In the genomic region with DNA sequence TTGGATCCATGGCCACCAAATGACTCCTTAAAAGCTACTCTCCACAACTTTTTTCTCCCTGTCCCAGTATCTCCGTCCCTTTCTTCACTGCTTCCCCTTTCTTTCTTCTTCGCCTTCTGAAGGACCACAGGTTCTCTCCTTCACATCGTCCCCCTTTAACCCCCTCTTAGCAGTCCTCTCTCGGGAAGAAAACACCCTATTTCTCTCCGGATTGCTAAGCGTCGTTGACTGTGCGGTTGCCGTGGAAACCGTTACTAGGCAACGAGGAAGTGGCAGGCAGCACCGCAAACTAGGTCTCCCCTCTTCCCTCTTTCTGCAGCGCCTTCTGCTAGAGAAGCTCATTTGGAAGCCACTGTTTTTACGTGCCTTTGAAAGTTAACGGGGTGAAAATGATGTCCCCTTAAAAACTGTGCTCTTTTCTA, we compare ENCODE assay signal across 7 cellular contexts. TPM values are rescaled to one million over a fixed set of nuclear protein-coding genes. Genes with fewer than 3 reads are reported as not detected.
A peak's percentile ranks its signal among the peaks of the same experiment; 100 is the strongest.
DNase-seq lines count a peak whose midpoint lies in the region; ATAC-seq and TF ChIP-seq lines count a peak whose summit lies in the region.

A gene with protein sequence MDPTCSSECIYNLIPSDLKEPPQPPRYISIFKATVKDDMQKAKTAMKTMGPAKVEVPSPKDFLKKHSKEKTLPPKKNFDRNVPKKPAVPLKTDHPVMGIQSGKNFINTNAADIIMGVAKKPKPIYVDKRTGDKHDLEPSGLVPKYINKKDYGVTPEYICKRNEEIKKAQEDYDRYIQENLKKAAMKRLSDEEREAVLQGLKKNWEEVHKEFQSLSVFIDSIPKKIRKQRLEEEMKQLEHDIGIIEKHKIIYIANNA (minus strand): TSS at position 232 of the 422 bp plus-strand sequence. CDS start 222 bp downstream, at position 10.

- peak; percentile 86 for DNase-seq in NCI-H2107 treated with DMSO at 0.1 percent for 48 hours (lab: John Stamatoyannopoulos, UW; ENCODE audit: unreplicated experiment)
- peak; percentile 88 for DNase-seq in UCSD-AML1 (lab: John Stamatoyannopoulos, UW; ENCODE audit: unreplicated experiment)
- DNase-seq in body of pancreas, result peak; percentile 96 to 98 (median 96)
- peak; percentile 76 for DNase-seq in iPS DF 6.9 (ENCODE audit: low read depth, low spot score)
- peak; percentile 96 for DNase-seq in sciatic nerve (ENCODE audit: low spot score)

- no peak for TF ChIP-seq CTCF in body of pancreas (IDR thresholded peaks at IDR 0.05)

- intact Hi-C loops in body of pancreas (cut with DNase I) (no loop called here), sciatic nerve (cut with DNase I) (no loop called here)

- no peaks in the 10 kb centered on the region for H3K9me3 ChIP-seq in body of pancreas
- H3K9me3 ChIP-seq in iPS DF 6.9 (ENCODE audit: control insufficient read depth, insufficient read depth, low read length), result no peaks in the 10 kb centered on the region

- H3K4me1 ChIP-seq in body of pancreas (peaks cover 17% of the 10 kb centered on the region), iPS DF 6.9 (ENCODE audit: control insufficient read depth, insufficient read depth, low read length) (no peaks in the 10 kb centered on the region)

- ATAC-seq in GM18858 (IDR thresholded peaks at IDR 0.05; ENCODE audit: unreplicated experiment) (peak; percentile 46), HG03095 (IDR thresholded peaks at IDR 0.05; ENCODE audit: unreplicated experiment) (peak; percentile 58), body of pancreas (peak; percentile 72), sciatic nerve (peak; percentile 81)

- no peaks in the 10 kb centered on the region for H3K27me3 ChIP-seq in body of pancreas
- H3K27me3 ChIP-seq in iPS DF 6.9 (ENCODE audit: control insufficient read depth, insufficient read depth, low read length), result no peaks in the 10 kb centered on the region

- 0 to 2% methylated on average over 15 of the region's 15 CpGs for WGBS in body of pancreas, 2 donors
- no CpG with 5 or more reads among the region's 15 CpGs for WGBS in iPS DF 6.9 (ENCODE audit: insufficient coverage, insufficient read length)

- H3K27ac ChIP-seq in body of pancreas, result peak within 1 kb of the TSS; percentile 88 to 98 (median 94)
- no peak within 1 kb of the TSS for H3K27ac ChIP-seq in iPS DF 6.9 (ENCODE audit: low read length)

- H3K36me3 ChIP-seq in body of pancreas (replicated peaks in 1 of 2; ENCODE audit: insufficient read depth in 1 of 2, low read depth in 2 of 2) (no peaks in the 10 kb centered on the region), iPS DF 6.9 (ENCODE audit: control insufficient read depth, insufficient read depth, low read length) (no peaks in the 10 kb centered on the region)

- TF ChIP-seq POLR2A in body of pancreas (IDR thresholded peaks at IDR 0.05), result no peak

- H3K4me3 ChIP-seq in body of pancreas (peak within 1 kb of the TSS; percentile 11 to 15), iPS DF 6.9 (ENCODE audit: low read length) (peak within 1 kb of the TSS; percentile 62; the same call in 1 of the 2 replicates)

RNA-seq across cellular contexts. Expression of the gene that starts here (rescaled TPM):
- total RNA-seq in body of pancreas (not detected), sciatic nerve (0.09 TPM)

Comparison
In these comparisons a context has a peak if more than half of its experiments do, and no peak if none do; other contexts are left out.
1. Peak in DNase-seq, ATAC-seq, H3K4me3 ChIP-seq and H3K27ac ChIP-seq in body of pancreas; RNA of the gene not detected or under 1 TPM.
2. Peak in DNase-seq and ATAC-seq in sciatic nerve; RNA of the gene not detected or under 1 TPM.